1 cellular context compared by ENCODE assay signal in genomic region chrX:56763556-56764152, GRCh38.
TF ChIP-seq lines count a peak whose summit lies in the region.

No MANE protein-coding gene starts in this region.

TF ChIP-seq in GM12878, 131 proteins besides CTCF, POLR2A, EP300 and RAD21 (continued from another document):
- TF ChIP-seq ATF3 (IDR thresholded peaks at IDR 0.05; ENCODE audit: borderline replicate concordance, extremely low read depth, low read depth, low read length) = no peak
- no peak for TF ChIP-seq SUZ12 (IDR thresholded peaks at IDR 0.05; ENCODE audit: unreplicated experiment)
- peak; percentile 49; the same call in 1 of the 2 replicates for TF ChIP-seq TCF12 (IDR thresholded peaks at IDR 0.05; ENCODE audit: low read depth, low read length)
- no peak for TF ChIP-seq POLR2AphosphoS5 (IDR thresholded peaks at IDR 0.05; ENCODE audit: low read length)
- TF ChIP-seq CBFB (IDR thresholded peaks at IDR 0.05; ENCODE audit: low read depth) = no peak
- TF ChIP-seq ZBTB4 (CRISPR knock-in tag; IDR thresholded peaks at IDR 0.05) = no peak
- TF ChIP-seq NRF1 (conservative IDR thresholded peaks at IDR 0.05; ENCODE audit: low read depth, low read length) = no peak
- TF ChIP-seq BCL3 (IDR thresholded peaks at IDR 0.05; ENCODE audit: borderline replicate concordance, insufficient read depth, low read depth, low read length, poor library complexity, severe bottlenecking) = no peak
- TF ChIP-seq SMAD5 (IDR thresholded peaks at IDR 0.05; ENCODE audit: low read depth) = no peak
- TF ChIP-seq ESRRA (IDR thresholded peaks at IDR 0.05; ENCODE audit: low read length) = no peak
- no peak for TF ChIP-seq MYB (IDR thresholded peaks at IDR 0.05; ENCODE audit: borderline replicate concordance, low read depth, low read length)
- TF ChIP-seq CEBPB (IDR thresholded peaks at IDR 0.05; ENCODE audit: borderline replicate concordance in 1 of 2, low read depth in 2 of 2, low read length in 2 of 2) = no peak
- TF ChIP-seq ZNF384 (IDR thresholded peaks at IDR 0.05; ENCODE audit: borderline replicate concordance, low read depth, low read length) = peak; percentile 99
- no peak for TF ChIP-seq GATAD2B (conservative IDR thresholded peaks at IDR 0.05; ENCODE audit: low read depth)
- TF ChIP-seq BMI1 (IDR thresholded peaks at IDR 0.05; ENCODE audit: borderline replicate concordance) = no peak
